In the genomic region with DNA sequence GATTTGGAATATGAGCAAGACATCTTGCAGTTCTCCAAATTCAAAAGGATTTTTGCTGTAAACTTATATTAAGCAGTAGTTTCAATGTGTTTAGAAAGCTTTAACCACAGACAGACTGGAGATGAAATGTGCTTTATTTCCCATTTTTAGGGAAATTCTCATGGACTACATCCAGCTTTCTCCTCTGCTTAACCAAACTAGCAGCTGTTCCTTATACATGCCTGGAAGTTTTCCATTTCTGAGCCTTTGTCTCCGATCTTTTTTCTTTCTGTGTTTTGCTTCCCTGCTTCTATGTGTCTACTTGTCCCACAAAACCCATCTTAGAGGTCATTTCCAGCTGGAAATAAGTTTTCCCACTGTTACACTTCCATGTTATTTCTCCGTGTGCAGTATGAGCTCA, we compare ENCODE assay signal across 1 cellular context.
TF ChIP-seq lines count a peak whose summit lies in the region.

No MANE protein-coding gene starts in this region.

TF ChIP-seq in IMR-90, 13 proteins besides CTCF, POLR2A, EP300 and RAD21 (continued from another document):
- TF ChIP-seq, protein P1, sequence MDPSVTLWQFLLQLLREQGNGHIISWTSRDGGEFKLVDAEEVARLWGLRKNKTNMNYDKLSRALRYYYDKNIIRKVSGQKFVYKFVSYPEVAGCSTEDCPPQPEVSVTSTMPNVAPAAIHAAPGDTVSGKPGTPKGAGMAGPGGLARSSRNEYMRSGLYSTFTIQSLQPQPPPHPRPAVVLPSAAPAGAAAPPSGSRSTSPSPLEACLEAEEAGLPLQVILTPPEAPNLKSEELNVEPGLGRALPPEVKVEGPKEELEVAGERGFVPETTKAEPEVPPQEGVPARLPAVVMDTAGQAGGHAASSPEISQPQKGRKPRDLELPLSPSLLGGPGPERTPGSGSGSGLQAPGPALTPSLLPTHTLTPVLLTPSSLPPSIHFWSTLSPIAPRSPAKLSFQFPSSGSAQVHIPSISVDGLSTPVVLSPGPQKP (IDR thresholded peaks at IDR 0.05; ENCODE audit: borderline replicate concordance, low read depth, low read length): no peak
- TF ChIP-seq MXI1 (IDR thresholded peaks at IDR 0.05; ENCODE audit: borderline replicate concordance, low read depth, low read length): no peak
- no peak for TF ChIP-seq NFE2L2 (IDR thresholded peaks at IDR 0.05; ENCODE audit: low read depth, low read length)
- no peak for TF ChIP-seq CHD1 (IDR thresholded peaks at IDR 0.05; ENCODE audit: low read depth, low read length)
- TF ChIP-seq BHLHE40 (IDR thresholded peaks at IDR 0.05; ENCODE audit: low read depth, low read length): no peak
- TF ChIP-seq CEBPB (IDR thresholded peaks at IDR 0.05; ENCODE audit: low read depth, low read length): no peak
- TF ChIP-seq RFX5 (IDR thresholded peaks at IDR 0.05; ENCODE audit: low read depth, low read length): no peak
- TF ChIP-seq, protein P2, sequence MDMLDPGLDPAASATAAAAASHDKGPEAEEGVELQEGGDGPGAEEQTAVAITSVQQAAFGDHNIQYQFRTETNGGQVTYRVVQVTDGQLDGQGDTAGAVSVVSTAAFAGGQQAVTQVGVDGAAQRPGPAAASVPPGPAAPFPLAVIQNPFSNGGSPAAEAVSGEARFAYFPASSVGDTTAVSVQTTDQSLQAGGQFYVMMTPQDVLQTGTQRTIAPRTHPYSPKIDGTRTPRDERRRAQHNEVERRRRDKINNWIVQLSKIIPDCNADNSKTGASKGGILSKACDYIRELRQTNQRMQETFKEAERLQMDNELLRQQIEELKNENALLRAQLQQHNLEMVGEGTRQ (IDR thresholded peaks at IDR 0.05; ENCODE audit: low read depth, low read length): no peak
- TF ChIP-seq MAZ (IDR thresholded peaks at IDR 0.05; ENCODE audit: borderline replicate concordance, low read depth, low read length): no peak
- no peak for TF ChIP-seq FOS (IDR thresholded peaks at IDR 0.05; ENCODE audit: low read depth, low read length)
- TF ChIP-seq RCOR1 (IDR thresholded peaks at IDR 0.05; ENCODE audit: insufficient replicate concordance, low read length): no peak
